In the genomic region with DNA sequence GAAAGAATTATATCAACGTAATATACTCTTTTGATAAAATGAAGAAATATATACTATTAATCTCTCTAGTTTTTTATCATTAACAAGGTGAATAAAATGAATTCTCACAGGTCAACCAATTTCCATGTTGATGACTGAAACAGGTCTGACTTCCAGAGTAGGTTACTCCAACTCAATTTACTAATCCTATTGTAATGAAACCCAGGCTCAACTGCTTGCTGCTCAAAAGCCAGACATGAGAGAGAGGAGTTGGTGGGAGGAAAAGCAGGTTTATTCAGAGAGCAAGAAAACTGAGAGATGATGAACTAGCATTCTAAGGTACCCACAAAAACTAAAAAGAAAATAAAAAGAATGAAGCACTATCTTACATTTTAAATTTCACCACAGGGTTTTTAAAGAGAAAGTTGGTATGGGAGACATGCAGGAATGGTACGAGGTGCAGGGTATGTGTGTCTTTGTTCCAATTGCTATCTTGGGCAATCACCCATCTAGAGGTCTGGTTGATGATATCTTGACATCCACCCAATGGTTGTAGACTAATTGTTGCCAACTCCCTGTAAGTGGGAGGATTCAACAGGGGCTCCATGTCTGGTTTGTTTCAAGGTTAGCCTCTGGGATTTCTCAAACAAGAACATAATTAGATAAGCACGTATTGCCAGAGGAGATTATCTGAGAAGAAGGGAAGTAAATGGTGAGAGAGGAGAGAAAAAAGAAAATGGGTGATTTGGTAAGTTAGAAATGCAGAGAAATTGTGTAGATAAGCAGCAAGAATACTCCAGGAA, we compare ENCODE assay signal across 14 cellular contexts.
DNase-seq lines count a peak whose midpoint lies in the region; ATAC-seq and TF ChIP-seq lines count a peak whose summit lies in the region.
"Had no signal": no experiment of that assay in that cellular context is flagged by ENCODE, and none has a peak within 500 bp of the region (broad histone marks: within the 10 kb centered on the region; RNA-seq: fewer than 3 reads in every experiment).

No MANE protein-coding gene starts in this region.

- H3K4me1 Mint-ChIP-seq in type B pancreatic cell (ENCODE audit: unreplicated experiment), result no peaks in the 10 kb centered on the region

- H3K36me3 ChIP-seq in mesodermal cell (ENCODE audit: control insufficient read depth, insufficient read depth, low read length), result no peaks in the 10 kb centered on the region
- H3K36me3 ChIP-seq: HAP-1 had no signal

- peak overlapping the region; percentile 16 for H3K27ac Mint-ChIP-seq in type B pancreatic cell
- H3K27ac Mint-ChIP-seq: CD4-positive, alpha-beta T cell had no signal

- H3K4me3 Mint-ChIP-seq in type B pancreatic cell, result no peak overlapping the region
- H3K4me3 Mint-ChIP-seq: CD4-positive, alpha-beta T cell had no signal

- no peak overlapping the region for H3K4me3 ChIP-seq in mesodermal cell (ENCODE audit: extremely low read depth, insufficient read depth, low read length, poor library complexity, severe bottlenecking)
- H3K4me3 ChIP-seq: HAP-1 had no signal

- WGBS in mesodermal cell (ENCODE audit: insufficient coverage in 2 of 2), 2 experiments, result 38% methylated on average over 1 of the region's 3 CpGs; no CpG with 5 or more reads in 1 of the 2 experiments

- no peaks in the 10 kb centered on the region for H3K9me3 Mint-ChIP-seq in type B pancreatic cell

- no peaks in the 10 kb centered on the region for H3K27me3 Mint-ChIP-seq in type B pancreatic cell
- H3K27me3 Mint-ChIP-seq: CD4-positive, alpha-beta T cell had no signal

- H3K36me3 Mint-ChIP-seq in type B pancreatic cell, result no peaks in the 10 kb centered on the region

- peak overlapping the region; percentile 81 for H3K27ac ChIP-seq in mesodermal cell (ENCODE audit: low read depth, low read length, severe bottlenecking)

- ATAC-seq in SK-N-SH treated with all-trans-retinoic acid at 6 μM for 48 hours, result peak; percentile 25; the same call in 1 of the 3 replicates
- no peak for ATAC-seq in HG03571 (IDR thresholded peaks at IDR 0.05; ENCODE audit: unreplicated experiment)
- ATAC-seq in HG03039 (IDR thresholded peaks at IDR 0.05; ENCODE audit: unreplicated experiment), result no peak

- DNase-seq in NCI-H82 (lab: John Stamatoyannopoulos, UW) (peak; percentile 52), type B pancreatic cell (ENCODE audit: extremely low spot score, unreplicated experiment) (no peak), kidney glomerular epithelial cell (lab: John Stamatoyannopoulos, UW) (no peak)
- DNase-seq: ACHN; C1 segment of cervical spinal cord; CD4-positive, alpha-beta T cell; DMS153; DND-41; GF-D8 had no signal

- H3K4me1 ChIP-seq in mesodermal cell (ENCODE audit: control insufficient read depth, insufficient read depth, low read length, poor library complexity, severe bottlenecking), result no peaks in the 10 kb centered on the region
- H3K4me1 ChIP-seq: HAP-1 had no signal

- no peaks in the 10 kb centered on the region for H3K9me3 ChIP-seq in mesodermal cell (ENCODE audit: control insufficient read depth, low read length)
- H3K9me3 ChIP-seq: HAP-1 had no signal

- TF ChIP-seq CTCF in type B pancreatic cell (conservative IDR thresholded peaks at IDR 0.05), result no peak

TF ChIP-seq in SK-N-SH treated with all-trans-retinoic acid at 6 μM for 48 hours, 23 proteins besides CTCF, POLR2A, EP300 and RAD21 (continues in another document):
- TF ChIP-seq RARB (CRISPR knock-in tag; IDR thresholded peaks at IDR 0.05), result no peak
- peak; percentile 93; the same call in 1 of the 2 replicates for TF ChIP-seq ESRRG (CRISPR knock-in tag; IDR thresholded peaks at IDR 0.05)
- no peak for TF ChIP-seq ZC3H10 (CRISPR knock-in tag; IDR thresholded peaks at IDR 0.05)
- TF ChIP-seq ZFP30 (CRISPR knock-in tag; IDR thresholded peaks at IDR 0.05), result peak; percentile 17; the same call in 1 of the 2 replicates
- TF ChIP-seq ZFP3 (CRISPR knock-in tag; IDR thresholded peaks at IDR 0.05), result peak; percentile 81
- no peak for TF ChIP-seq BACH2 (CRISPR knock-in tag; IDR thresholded peaks at IDR 0.05; ENCODE audit: borderline replicate concordance)
- peak; percentile 96 for TF ChIP-seq GLIS3 (CRISPR knock-in tag; IDR thresholded peaks at IDR 0.05)
- TF ChIP-seq CSDC2 (CRISPR knock-in tag; IDR thresholded peaks at IDR 0.05), result 0 out of 2 replicates have a peak, but pooled peaks have one; percentile 42
- TF ChIP-seq SNAI2 (CRISPR knock-in tag; IDR thresholded peaks at IDR 0.05), result peak; percentile 94; the same call in 1 of the 2 replicates
- TF ChIP-seq ZNF565 (CRISPR knock-in tag; conservative IDR thresholded peaks at IDR 0.05; ENCODE audit: low read depth), result peak; percentile 75; the same call in 1 of the 2 replicates
- TF ChIP-seq ARNTL (CRISPR knock-in tag; IDR thresholded peaks at IDR 0.05; ENCODE audit: borderline replicate concordance, low read depth), result no peak; the same call in 1 of the 2 replicates
- peak; percentile 100 for TF ChIP-seq TCF4 (CRISPR knock-in tag; IDR thresholded peaks at IDR 0.05; ENCODE audit: borderline replicate concordance)
- peak; percentile 97 for TF ChIP-seq ISL1 (CRISPR knock-in tag; IDR thresholded peaks at IDR 0.05)
- peak; percentile 80; the same call in 1 of the 2 replicates for TF ChIP-seq PPARA (CRISPR knock-in tag; IDR thresholded peaks at IDR 0.05; ENCODE audit: borderline replicate concordance)
- TF ChIP-seq OSR1 (CRISPR knock-in tag; IDR thresholded peaks at IDR 0.05), result no peak
- TF ChIP-seq, protein P1, sequence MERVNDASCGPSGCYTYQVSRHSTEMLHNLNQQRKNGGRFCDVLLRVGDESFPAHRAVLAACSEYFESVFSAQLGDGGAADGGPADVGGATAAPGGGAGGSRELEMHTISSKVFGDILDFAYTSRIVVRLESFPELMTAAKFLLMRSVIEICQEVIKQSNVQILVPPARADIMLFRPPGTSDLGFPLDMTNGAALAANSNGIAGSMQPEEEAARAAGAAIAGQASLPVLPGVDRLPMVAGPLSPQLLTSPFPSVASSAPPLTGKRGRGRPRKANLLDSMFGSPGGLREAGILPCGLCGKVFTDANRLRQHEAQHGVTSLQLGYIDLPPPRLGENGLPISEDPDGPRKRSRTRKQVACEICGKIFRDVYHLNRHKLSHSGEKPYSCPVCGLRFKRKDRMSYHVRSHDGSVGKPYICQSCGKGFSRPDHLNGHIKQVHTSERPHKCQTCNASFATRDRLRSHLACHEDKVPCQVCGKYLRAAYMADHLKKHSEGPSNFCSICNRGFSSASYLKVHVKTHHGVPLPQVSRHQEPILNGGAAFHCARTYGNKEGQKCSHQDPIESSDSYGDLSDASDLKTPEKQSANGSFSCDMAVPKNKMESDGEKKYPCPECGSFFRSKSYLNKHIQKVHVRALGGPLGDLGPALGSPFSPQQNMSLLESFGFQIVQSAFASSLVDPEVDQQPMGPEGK (CRISPR knock-in tag; IDR thresholded peaks at IDR 0.05; ENCODE audit: borderline replicate concordance), result peak; percentile 69; the same call in 1 of the 2 replicates
- peak; percentile 89; the same call in 1 of the 2 replicates for TF ChIP-seq CREB5 (CRISPR knock-in tag; IDR thresholded peaks at IDR 0.05; ENCODE audit: low read depth)
- peak; percentile 67 for TF ChIP-seq ZNF8 (CRISPR knock-in tag; IDR thresholded peaks at IDR 0.05)
- peak; percentile 96; the same call in 1 of the 2 replicates for TF ChIP-seq TSHZ2 (CRISPR knock-in tag; IDR thresholded peaks at IDR 0.05)
- no peak; the same call in none of the 2 replicates for TF ChIP-seq ZNF70 (CRISPR knock-in tag; IDR thresholded peaks at IDR 0.05)
- no peak for TF ChIP-seq TOX (CRISPR knock-in tag; IDR thresholded peaks at IDR 0.05; ENCODE audit: borderline replicate concordance)
